Comparison of ENCODE assay signal across 1 cellular context in the genomic region with DNA sequence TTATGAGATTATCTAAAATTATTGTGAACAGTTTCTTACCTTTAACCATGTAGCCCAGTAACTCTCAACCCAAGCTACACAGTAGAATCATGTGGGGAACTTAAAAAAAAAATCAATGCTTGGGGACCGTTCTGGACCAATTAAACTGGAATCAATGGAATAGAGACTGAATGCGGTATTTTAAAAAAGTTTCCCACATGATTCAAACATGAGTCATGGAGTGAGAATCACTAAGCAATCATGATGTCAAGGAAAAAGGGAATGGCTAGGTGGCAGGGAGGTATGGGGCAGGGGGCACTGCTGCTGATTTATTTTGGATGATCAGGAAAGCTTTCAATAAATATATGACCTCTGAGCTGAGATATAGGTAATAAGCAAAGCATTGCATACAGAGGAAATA.
TF ChIP-seq lines count a peak whose summit lies in the region.

No MANE protein-coding gene starts in this region.

TF ChIP-seq in endothelial cell of umbilical vein, 7 proteins besides CTCF, POLR2A, EP300 and RAD21 (continued from another document):
- TF ChIP-seq, protein P1, sequence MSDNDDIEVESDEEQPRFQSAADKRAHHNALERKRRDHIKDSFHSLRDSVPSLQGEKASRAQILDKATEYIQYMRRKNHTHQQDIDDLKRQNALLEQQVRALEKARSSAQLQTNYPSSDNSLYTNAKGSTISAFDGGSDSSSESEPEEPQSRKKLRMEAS (IDR thresholded peaks at IDR 0.05; ENCODE audit: insufficient read depth, insufficient read length): no peak
- no peak for TF ChIP-seq POLR2AphosphoS5 (IDR thresholded peaks at IDR 0.05; ENCODE audit: insufficient read depth, low read depth, low read length)
